Comparison of ENCODE assay signal across 8 cellular contexts in the genomic region with DNA sequence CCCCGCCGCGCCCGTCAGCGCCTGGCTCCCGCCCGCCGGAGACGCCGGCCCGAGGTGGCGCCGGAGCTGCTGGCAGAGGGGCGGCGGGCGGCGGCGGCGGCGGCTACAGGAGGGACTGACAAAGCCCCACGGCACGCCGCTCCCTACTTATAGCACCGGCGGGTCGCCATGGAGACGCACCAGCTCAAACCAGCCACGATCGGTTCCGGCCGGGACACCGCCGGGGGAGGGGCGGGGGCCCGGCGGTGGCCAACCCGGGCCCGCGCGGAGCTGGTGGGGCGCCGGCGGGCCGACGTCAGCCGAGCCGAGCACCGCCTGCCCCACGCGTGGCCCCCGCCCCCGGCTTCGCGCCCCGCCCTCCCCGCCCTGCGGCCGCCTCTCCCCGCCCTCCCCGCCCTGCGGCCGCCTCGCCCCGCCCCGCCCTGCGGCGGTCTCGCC. TPM values are rescaled to one million over a fixed set of nuclear protein-coding genes. Genes with fewer than 3 reads are reported as not detected.
DNase-seq lines count a peak whose midpoint lies in the region; ATAC-seq and TF ChIP-seq lines count a peak whose summit lies in the region.

A gene (minus strand): TSS at position 120 of the 438 bp plus-strand sequence. CDS start 3,295 bp downstream, outside the sequence.

- H3K27me3 ChIP-seq in DND-41 (ENCODE audit: insufficient read depth, low read length, poor library complexity) = no peaks in the 10 kb centered on the region
- H3K27me3 ChIP-seq in fibroblast of lung (ENCODE audit: control insufficient read depth, insufficient read depth, low read length) = no peaks in the 10 kb centered on the region

- DNase-seq in DND-41 (peak; percentile 98), GOT3 (lab: John Stamatoyannopoulos, UW) (peak; percentile 87), LHCN-M2 (ENCODE audit: low read depth) (peak; percentile 90), RPMI7951 (ENCODE audit: low read depth) (peak; percentile 88), fibroblast of lung (ENCODE audit: low read depth in 2 of 2) (peak; percentile 86 to 91)
- DNase-seq in activated T-helper 1 cell treated with anti-CD3 and anti-CD28 coated beads, Interleukin-12 subunit alpha, Interleukin-12 subunit beta, Interleukin-2, Interleukin-4 antibody, amounts not matched to agents 30 ng/mL and 10 ng/mL and 1 ng/mL, durations not matched to agents 14 hours and 24 hours and 36 hours (ENCODE audit: low spot score) = peak; percentile 90

- H3K27ac Mint-ChIP-seq in activated T-helper 1 cell treated with anti-CD3 and anti-CD28 coated beads, Interleukin-12 subunit alpha, Interleukin-12 subunit beta, Interleukin-2, Interleukin-4 antibody, amounts not matched to agents 30 ng/mL and 10 ng/mL and 1 ng/mL, durations not matched to agents 14 hours and 24 hours and 36 hours = peak within 1 kb of the TSS; percentile 98
- H3K27ac Mint-ChIP-seq in nephron = peak within 1 kb of the TSS; percentile 75 to 91 (median 81)
- H3K27ac Mint-ChIP-seq in stimulated activated naive CD8-positive, alpha-beta T cell treated with anti-CD3 and anti-CD28 coated beads, Interleukin-15, Interleukin-2, amounts not matched to agents 100 ng/mL and 50 ng/mL, for 24 hours = peak within 1 kb of the TSS; percentile 97

- peak within 1 kb of the TSS; percentile 91 for H3K4me2 ChIP-seq in DND-41 (ENCODE audit: insufficient read depth, low read length)
- H3K4me2 ChIP-seq in fibroblast of lung (ENCODE audit: extremely low read depth, insufficient read depth, low read length) = peak within 1 kb of the TSS; percentile 98

- H3K4me3 ChIP-seq in DND-41 (ENCODE audit: low read depth in 1 of 2, low read length in 2 of 2) (peak within 1 kb of the TSS; percentile 68 to 79), fibroblast of lung (replicated peaks in 1 of 4; ENCODE audit: control extremely low read depth in 1 of 4, insufficient read depth in 1 of 4, low read depth in 3 of 4, low read length in 4 of 4) (peak within 1 kb of the TSS; percentile 67 to 89 (median 76))

- H3K4me1 ChIP-seq in DND-41 (ENCODE audit: insufficient read depth, low read length) = peaks cover 37% of the 10 kb centered on the region
- peaks cover 4% of the 10 kb centered on the region for H3K4me1 ChIP-seq in fibroblast of lung (ENCODE audit: control insufficient read depth, extremely low read depth, insufficient read depth, low read length)

- peaks cover 36% of the 10 kb centered on the region; the same call in 1 of the 2 replicates for H4K20me1 ChIP-seq in DND-41 (ENCODE audit: insufficient read depth, low read length)
- H4K20me1 ChIP-seq in fibroblast of lung (ENCODE audit: control insufficient read depth, extremely low read depth, insufficient read depth, low read length) = peaks cover 2% of the 10 kb centered on the region

- H3K27ac ChIP-seq in DND-41 (ENCODE audit: low read length) (peak within 1 kb of the TSS; percentile 78), fibroblast of lung (ENCODE audit: insufficient read depth, low read length) (peak within 1 kb of the TSS; percentile 94)

- H3K79me2 ChIP-seq in DND-41 (ENCODE audit: insufficient read depth, low read length) = peaks cover 45% of the 10 kb centered on the region
- H3K79me2 ChIP-seq in fibroblast of lung (ENCODE audit: control insufficient read depth, insufficient read depth, low read length) = peaks cover 33% of the 10 kb centered on the region

- peaks cover 1% of the 10 kb centered on the region for H3K27me3 Mint-ChIP-seq in activated T-helper 1 cell treated with anti-CD3 and anti-CD28 coated beads, Interleukin-12 subunit alpha, Interleukin-12 subunit beta, Interleukin-2, Interleukin-4 antibody, amounts not matched to agents 30 ng/mL and 10 ng/mL and 1 ng/mL, durations not matched to agents 14 hours and 24 hours and 36 hours (ENCODE audit: insufficient read depth)
- H3K27me3 Mint-ChIP-seq in nephron (ENCODE audit: low read depth) = peaks cover 10% of the 10 kb centered on the region
- H3K27me3 Mint-ChIP-seq in stimulated activated naive CD8-positive, alpha-beta T cell treated with anti-CD3 and anti-CD28 coated beads, Interleukin-15, Interleukin-2, amounts not matched to agents 100 ng/mL and 50 ng/mL, for 24 hours = no peaks in the 10 kb centered on the region

- peak within 1 kb of the TSS; percentile 91 for H2AFZ ChIP-seq in DND-41 (ENCODE audit: low read depth, low read length)
- H2AFZ ChIP-seq in fibroblast of lung (ENCODE audit: low read length) = peak within 1 kb of the TSS; percentile 83

- H3K9ac ChIP-seq in DND-41 (ENCODE audit: low read depth, low read length) (peak within 1 kb of the TSS; percentile 84), fibroblast of lung (ENCODE audit: insufficient read depth, low read length) (peak within 1 kb of the TSS; percentile 96)

- intact Hi-C loops in activated T-helper 1 cell treated with anti-CD3 and anti-CD28 coated beads, Interleukin-12 subunit alpha, Interleukin-12 subunit beta, Interleukin-2, Interleukin-4 antibody, amounts not matched to agents 30 ng/mL and 10 ng/mL and 1 ng/mL, durations not matched to agents 14 hours and 24 hours and 36 hours (cut with micrococcal nuclease) = loop anchor here (1.0 to 10.0 kb wide), 12 partner anchors 40 to 1446 kb away; a partner anchor contains a TSS

- H3K4me1 Mint-ChIP-seq in activated T-helper 1 cell treated with anti-CD3 and anti-CD28 coated beads, Interleukin-12 subunit alpha, Interleukin-12 subunit beta, Interleukin-2, Interleukin-4 antibody, amounts not matched to agents 30 ng/mL and 10 ng/mL and 1 ng/mL, durations not matched to agents 14 hours and 24 hours and 36 hours (ENCODE audit: low read depth) = peaks cover 45% of the 10 kb centered on the region
- peaks cover 22% of the 10 kb centered on the region for H3K4me1 Mint-ChIP-seq in nephron
- H3K4me1 Mint-ChIP-seq in stimulated activated naive CD8-positive, alpha-beta T cell treated with anti-CD3 and anti-CD28 coated beads, Interleukin-15, Interleukin-2, amounts not matched to agents 100 ng/mL and 50 ng/mL, for 24 hours (ENCODE audit: low read depth) = peaks cover 57% of the 10 kb centered on the region

- no peaks in the 10 kb centered on the region for H3K9me3 ChIP-seq in DND-41 (ENCODE audit: insufficient read depth, low read length, severe bottlenecking)
- no peaks in the 10 kb centered on the region for H3K9me3 ChIP-seq in fibroblast of lung (ENCODE audit: control insufficient read depth, insufficient read depth, low read depth, low read length)

- TF ChIP-seq CTCF in DND-41 (IDR thresholded peaks at IDR 0.05; ENCODE audit: borderline replicate concordance, extremely low read depth, low read length, poor library complexity, severe bottlenecking) = no peak
- TF ChIP-seq CTCF in fibroblast of lung (conservative IDR thresholded peaks at IDR 0.05 in 1 of 2, IDR thresholded peaks at IDR 0.05 in 1 of 2; ENCODE audit: low read depth in 1 of 2, low read length in 2 of 2) = no peak
- TF ChIP-seq CTCF in nephron (IDR thresholded peaks at IDR 0.05; ENCODE audit: unreplicated experiment in 3 of 3) = no peak

- H3K9me3 Mint-ChIP-seq in activated T-helper 1 cell treated with anti-CD3 and anti-CD28 coated beads, Interleukin-12 subunit alpha, Interleukin-12 subunit beta, Interleukin-2, Interleukin-4 antibody, amounts not matched to agents 30 ng/mL and 10 ng/mL and 1 ng/mL, durations not matched to agents 14 hours and 24 hours and 36 hours = no peaks in the 10 kb centered on the region
- no peaks in the 10 kb centered on the region for H3K9me3 Mint-ChIP-seq in nephron
- H3K9me3 Mint-ChIP-seq in stimulated activated naive CD8-positive, alpha-beta T cell treated with anti-CD3 and anti-CD28 coated beads, Interleukin-15, Interleukin-2, amounts not matched to agents 100 ng/mL and 50 ng/mL, for 24 hours = no peaks in the 10 kb centered on the region

- peak within 1 kb of the TSS; percentile 100 for H3K4me3 Mint-ChIP-seq in activated T-helper 1 cell treated with anti-CD3 and anti-CD28 coated beads, Interleukin-12 subunit alpha, Interleukin-12 subunit beta, Interleukin-2, Interleukin-4 antibody, amounts not matched to agents 30 ng/mL and 10 ng/mL and 1 ng/mL, durations not matched to agents 14 hours and 24 hours and 36 hours
- peak within 1 kb of the TSS; percentile 84 to 92 (median 91) for H3K4me3 Mint-ChIP-seq in nephron
- peak within 1 kb of the TSS; percentile 94 for H3K4me3 Mint-ChIP-seq in stimulated activated naive CD8-positive, alpha-beta T cell treated with anti-CD3 and anti-CD28 coated beads, Interleukin-15, Interleukin-2, amounts not matched to agents 100 ng/mL and 50 ng/mL, for 24 hours

- H3K36me3 ChIP-seq in DND-41 (ENCODE audit: insufficient read depth, low read length) = peaks cover 25% of the 10 kb centered on the region
- H3K36me3 ChIP-seq in fibroblast of lung (ENCODE audit: control insufficient read depth, insufficient read depth, low read length) = peaks cover 6% of the 10 kb centered on the region

- ATAC-seq in DND-41 (ENCODE audit: insufficient read depth, low read depth) = peak; percentile 85

- peaks cover 23% of the 10 kb centered on the region for H3K36me3 Mint-ChIP-seq in activated T-helper 1 cell treated with anti-CD3 and anti-CD28 coated beads, Interleukin-12 subunit alpha, Interleukin-12 subunit beta, Interleukin-2, Interleukin-4 antibody, amounts not matched to agents 30 ng/mL and 10 ng/mL and 1 ng/mL, durations not matched to agents 14 hours and 24 hours and 36 hours (ENCODE audit: low read depth)
- peaks cover 20% of the 10 kb centered on the region for H3K36me3 Mint-ChIP-seq in nephron (ENCODE audit: low read depth)
- H3K36me3 Mint-ChIP-seq in stimulated activated naive CD8-positive, alpha-beta T cell treated with anti-CD3 and anti-CD28 coated beads, Interleukin-15, Interleukin-2, amounts not matched to agents 100 ng/mL and 50 ng/mL, for 24 hours (ENCODE audit: low read depth) = peaks cover 35% of the 10 kb centered on the region

RNA-seq across cellular contexts. Expression of the gene that starts here (rescaled TPM):
- total RNA-seq in LHCN-M2 (2014; rRNA removed) = 175 and 213 TPM in 2 replicates
- polyA plus RNA-seq in LHCN-M2 (2012) = 68.2 TPM
- total RNA-seq in RPMI7951 (2014; rRNA removed; shearing (Covaris generic)) = 55.2 and 57.0 TPM in 2 replicates
- 235 and 247 TPM in 2 replicates for total RNA-seq in activated T-helper 1 cell treated with anti-CD3 and anti-CD28 coated beads, Interleukin-12 subunit alpha, Interleukin-12 subunit beta, Interleukin-2, Interleukin-4 antibody, amounts not matched to agents 30 ng/mL and 10 ng/mL and 1 ng/mL, durations not matched to agents 14 hours and 24 hours and 36 hours
- total RNA-seq in fibroblast of lung = 53.9 and 86.4 TPM in 2 replicates
- polyA plus RNA-seq in fibroblast of lung = 89.3 and 211 TPM in 2 replicates
- polyA plus RNA-seq in fibroblast of lung (2012) = 51.5 and 135 TPM in 2 replicates
- polyA minus RNA-seq in fibroblast of lung (ENCODE audit: low replicate concordance) = 30.0 and 80.8 TPM in 2 replicates

Comparison
In these comparisons a context has a peak if more than half of its experiments do, and no peak if none do; other contexts are left out.
1. Peak in every context shown above with its lines: DNase-seq, ATAC-seq, H3K4me3 ChIP-seq and H3K27ac ChIP-seq.